18 cellular contexts compared by ENCODE assay signal in genomic region chr6:52513464-52513863, GRCh38.
DNase-seq lines count a peak whose midpoint lies in the region; TF ChIP-seq lines count a peak whose summit lies in the region.
"Had no signal": no experiment of that assay in that cellular context is flagged by ENCODE, and none has a peak within 500 bp of the region (broad histone marks: within the 10 kb centered on the region; RNA-seq: fewer than 3 reads in every experiment).

No MANE protein-coding gene starts in this region.

- peak overlapping the region; percentile 98 for H3K27ac ChIP-seq in GM23248
- peak overlapping the region; percentile 89 for H3K27ac ChIP-seq in RWPE1
- peak overlapping the region; percentile 51 for H3K27ac ChIP-seq in skeletal muscle tissue (ENCODE audit: low read depth, low read length)
- H3K27ac ChIP-seq: right lobe of liver had no signal

- H4K20me1 ChIP-seq in GM23248 (ENCODE audit: insufficient read depth), result no peaks in the 10 kb centered on the region

- peak overlapping the region; percentile 80 for H3K9ac ChIP-seq in GM23248
- H3K9ac ChIP-seq in skeletal muscle tissue (ENCODE audit: low read depth in 1 of 3, low read length in 3 of 3), result no peak overlapping the region

- WGBS in GM23248 (ENCODE audit: low coverage in 1 of 2, low lambda C conversion rate in 2 of 2, missing lambda C conversion rate in 2 of 2), 2 experiments, result 27 to 34% methylated on average over 2 of the region's 2 CpGs

- CTCF ChIA-PET in RWPE1 (lab: Yijun Ruan, JAX), result no interaction called here

- H3K4me1 ChIP-seq in GM23248 (ENCODE audit: insufficient read depth), result peaks cover 98% of the 10 kb centered on the region
- peaks cover 36 to 59% (median 55%) of the 10 kb centered on the region in 3 donors for H3K4me1 ChIP-seq in skeletal muscle tissue (ENCODE audit: control insufficient read depth in 3 of 3, insufficient read depth in 3 of 3, low read length in 3 of 3)

- H3K4me3 ChIP-seq in GM23248 (no peak overlapping the region), fibroblast of villous mesenchyme (ENCODE audit: low read depth, low read length) (no peak overlapping the region), skeletal muscle tissue (ENCODE audit: low read length in 3 of 3) (no peak overlapping the region)
- H3K4me3 ChIP-seq: hepatocyte, Peyer's patch, right lobe of liver had no signal

- no peaks in the 10 kb centered on the region for H3K27me3 ChIP-seq in GM23248 (replicated peaks; ENCODE audit: insufficient read depth)
- no peaks in the 10 kb centered on the region for H3K27me3 ChIP-seq in skeletal muscle tissue (ENCODE audit: control insufficient read depth in 3 of 3, insufficient read depth in 3 of 3, low read length in 3 of 3)
- H3K27me3 ChIP-seq: hepatocyte, Peyer's patch, right lobe of liver had no signal

- peak overlapping the region; percentile 6 for H3K4me2 ChIP-seq in GM23248 (ENCODE audit: unreplicated experiment)
- H3K4me2 ChIP-seq: hepatocyte had no signal

- no peak for DNase-seq in GM23248
- no peak for DNase-seq in RWPE1 (ENCODE audit: low spot score)
- peak; percentile 56 for DNase-seq in fibroblast of villous mesenchyme (ENCODE audit: low read depth)
- no peak for DNase-seq in globus pallidus (ENCODE audit: low spot score)
- no peak for DNase-seq in SHP77 treated with DMSO at 0.1 percent for 48 hours (lab: John Stamatoyannopoulos, UW)
- no peak for DNase-seq in GM13977 (ENCODE audit: low spot score)
- DNase-seq in NCI-H2081 (lab: John Stamatoyannopoulos, UW), result no peak
- DNase-seq: activated CD4-positive, alpha-beta T cell treated with anti-CD3 and anti-CD28 coated beads for 4 hours; activated naive CD8-positive, alpha-beta T cell treated with anti-CD3 and anti-CD28 coated beads for 36 hours; cerebellar nuclear complex; natural killer cell; NCI-H1436 treated with DMSO at 0.1 percent for 48 hours; NCI-H526; right lobe of liver; stimulated activated naive CD4-positive, alpha-beta T cell had no signal

- in situ Hi-C loops in GM23248 (cut with MboI) (no loop called here), GM13977 (cut with MboI; ENCODE audit: low pct_unique_long_range_greater_than_20kb, low sequenced_read_pairs, unreplicated experiment) (no loop called here)

- peaks cover 95% of the 10 kb centered on the region for H3F3A ChIP-seq in GM23248 (ENCODE audit: insufficient read depth)

- H3K9me2 ChIP-seq in GM23248 (ENCODE audit: insufficient read depth), result no peaks in the 10 kb centered on the region

- POLR2A ChIA-PET in RWPE1 (lab: Yijun Ruan, JAX; ENCODE audit: low non-redundant PET), result no interaction called here

- TF ChIP-seq CTCF in RWPE1 (conservative IDR thresholded peaks at IDR 0.05; ENCODE audit: low read depth) (no peak), fibroblast of villous mesenchyme (IDR thresholded peaks at IDR 0.05; ENCODE audit: insufficient read depth, low read depth, low read length) (no peak), GM13977 (IDR thresholded peaks at IDR 0.05; ENCODE audit: extremely low read depth, insufficient read depth, missing control alignments) (no peak)

- peaks cover 63% of the 10 kb centered on the region for H3K79me2 ChIP-seq in GM23248 (ENCODE audit: insufficient read depth)

- H3K9me3 ChIP-seq in GM23248 (ENCODE audit: low read depth) (no peaks in the 10 kb centered on the region), skeletal muscle tissue (ENCODE audit: control insufficient read depth in 3 of 3, low read length in 3 of 3) (no peaks in the 10 kb centered on the region)
- H3K9me3 ChIP-seq: Peyer's patch, right lobe of liver had no signal

- no peak overlapping the region for H2AFZ ChIP-seq in GM23248
- H2AFZ ChIP-seq: hepatocyte had no signal

- H3K36me3 ChIP-seq in GM23248 (ENCODE audit: low read depth), result peaks cover 60% of the 10 kb centered on the region
- H3K36me3 ChIP-seq in skeletal muscle tissue (ENCODE audit: control insufficient read depth in 3 of 3, insufficient read depth in 3 of 3, low read length in 3 of 3), result peaks cover 2 to 13% (median 5%) of the 10 kb centered on the region in 3 donors
